Comparison of ENCODE assay signal across 35 cellular contexts in genomic region chr10:86135191-86135590, GRCh38.
DNase-seq lines count a peak whose midpoint lies in the region; ATAC-seq and TF ChIP-seq lines count a peak whose summit lies in the region.
"Had no signal": no experiment of that assay in that cellular context is flagged by ENCODE, and none has a peak within 500 bp of the region (broad histone marks: within the 10 kb centered on the region; RNA-seq: fewer than 3 reads in every experiment).

No MANE protein-coding gene starts in this region.

- H3K9me3 ChIP-seq in neuronal stem cell (replicated peaks in 1 of 2; ENCODE audit: control insufficient read depth in 2 of 2, insufficient read depth in 1 of 2, low read depth in 1 of 2, low read length in 2 of 2), result peaks cover 0 to 5% of the 10 kb centered on the region in 2 donors
- no peaks in the 10 kb centered on the region for H3K9me3 ChIP-seq in vagina
- H3K9me3 ChIP-seq: A549; BE2C; BLaER1; BLaER1 treated with 17β-estradiol and CSF1 and Interleukin-3, amounts not matched to agents 10 nM and 100 nM; Caco-2 had no signal

- H3K9me3 Mint-ChIP-seq in chondrocyte (ENCODE audit: low read depth), result peaks cover 8% of the 10 kb centered on the region
- H3K9me3 Mint-ChIP-seq in stimulated activated effector memory CD8-positive, alpha-beta T cell treated with anti-CD3 and anti-CD28 coated beads, Interleukin-12 subunit alpha, Interleukin-12 subunit beta, amount 100 ng/mL, for 72 hours, result no peaks in the 10 kb centered on the region
- H3K9me3 Mint-ChIP-seq: CD4-positive, alpha-beta memory T cell; CD4-positive, alpha-beta T cell; CD8-positive, alpha-beta T cell had no signal

- POLR2A ChIA-PET in RWPE1 (lab: Yijun Ruan, JAX; ENCODE audit: low non-redundant PET), result no interaction called here

- no peak overlapping the region for H3K27ac ChIP-seq in neuronal stem cell (replicated peaks; ENCODE audit: low read length)
- no peak overlapping the region for H3K27ac ChIP-seq in vagina
- no peak overlapping the region for H3K27ac ChIP-seq in RWPE1
- H3K27ac ChIP-seq: 22Rv1; A549; BLaER1; BLaER1 treated with 17β-estradiol and CSF1 and Interleukin-3, amounts not matched to agents 10 nM and 100 nM; C4-2B had no signal

- no peak overlapping the region for H2BK120ac ChIP-seq in neuronal stem cell (ENCODE audit: low read depth, low read length)

- no peak overlapping the region for H4K8ac ChIP-seq in neuronal stem cell (ENCODE audit: low read depth, low read length)

- no peak overlapping the region for H3K23ac ChIP-seq in neuronal stem cell (ENCODE audit: low read depth, low read length, poor library complexity)

- H3K4me1 Mint-ChIP-seq in chondrocyte (ENCODE audit: low read depth), result no peaks in the 10 kb centered on the region
- H3K4me1 Mint-ChIP-seq in stimulated activated effector memory CD8-positive, alpha-beta T cell treated with anti-CD3 and anti-CD28 coated beads, Interleukin-12 subunit alpha, Interleukin-12 subunit beta, amount 100 ng/mL, for 72 hours, result no peaks in the 10 kb centered on the region
- H3K4me1 Mint-ChIP-seq: B cell; CD14-positive monocyte; CD4-positive, alpha-beta memory T cell; CD4-positive, CD25-positive, alpha-beta regulatory T cell; CD8-positive, alpha-beta memory T cell had no signal

- H3K4me3 ChIP-seq in neuronal stem cell (ENCODE audit: low read length in 2 of 2) (no peak overlapping the region), vagina (no peak overlapping the region)
- H3K4me3 ChIP-seq: A549; BLaER1; BLaER1 treated with 17β-estradiol and CSF1 and Interleukin-3, amounts not matched to agents 10 nM and 100 nM had no signal

- intact Hi-C loops in Right ventricle myocardium inferior (cut with DNase I), result no loop called here
- intact Hi-C loops in Right ventricle myocardium superior (cut with DNase I), result no loop called here
- intact Hi-C loops in vagina (cut with DNase I), result no loop called here

- no peak overlapping the region for H4K91ac ChIP-seq in neuronal stem cell (ENCODE audit: low read depth, low read length, poor library complexity)

- H2BK12ac ChIP-seq in neuronal stem cell (ENCODE audit: low read length), result no peak overlapping the region

- TF ChIP-seq CTCF in chondrocyte (IDR thresholded peaks at IDR 0.05) (no peak), vagina (IDR thresholded peaks at IDR 0.05) (no peak), RWPE1 (conservative IDR thresholded peaks at IDR 0.05; ENCODE audit: low read depth) (no peak)

- H3K9ac ChIP-seq in neuronal stem cell (ENCODE audit: low read depth, low read length, poor library complexity), result no peak overlapping the region
- H3K9ac ChIP-seq: BLaER1; BLaER1 treated with 17β-estradiol and CSF1 and Interleukin-3, amounts not matched to agents 10 nM and 100 nM had no signal

- H2BK15ac ChIP-seq in neuronal stem cell (ENCODE audit: low read length), result no peak overlapping the region

- H2AK5ac ChIP-seq in neuronal stem cell (ENCODE audit: low read depth, low read length), result peak overlapping the region; percentile 11

- no peak overlapping the region for H3K14ac ChIP-seq in neuronal stem cell (ENCODE audit: low read length)

- no peak overlapping the region for H3K4ac ChIP-seq in neuronal stem cell (ENCODE audit: low read length)

- no peak overlapping the region for H2AFZ ChIP-seq in neuronal stem cell (ENCODE audit: low read length)

- DNase-seq in Right ventricle myocardium inferior (ENCODE audit: missing footprints) (no peak), Right ventricle myocardium superior (no peak), chondrocyte (ENCODE audit: low spot score) (peak; percentile 59), neuronal stem cell (ENCODE audit: low spot score) (no peak), vagina (ENCODE audit: extremely low spot score in 2 of 2) (no peak), RWPE1 (ENCODE audit: low spot score) (no peak), NCI-H187 treated with DMSO at 0.1 percent for 48 hours (lab: John Stamatoyannopoulos, UW) (no peak)
- no peak for DNase-seq in stimulated activated effector memory CD8-positive, alpha-beta T cell treated with anti-CD3 and anti-CD28 coated beads, Interleukin-12 subunit alpha, Interleukin-12 subunit beta, amount 100 ng/mL, for 72 hours (ENCODE audit: low spot score in 2 of 2)
- DNase-seq: 8988T; ACHN; AML-193; BE2C; C1 segment of cervical spinal cord; Caco-2; Calu3; CD4-positive, alpha-beta T cell; CD4-positive, CD25-positive, alpha-beta regulatory T cell; CD8-positive, alpha-beta memory T cell; CD8-positive, alpha-beta T cell; COR-L47; DMS 273 treated with DMSO at 0.1 percent for 48 hours; DMS153; DMS53; DMS79; DMS79 treated with DMSO at 0.1 percent for 48 hours; DND-41; EL had no signal

- H3K27me3 ChIP-seq in neuronal stem cell (ENCODE audit: control insufficient read depth in 3 of 3, insufficient read depth in 3 of 3, low read depth in 1 of 3, low read length in 3 of 3) (no peaks in the 10 kb centered on the region), vagina (no peaks in the 10 kb centered on the region)
- H3K27me3 ChIP-seq: BE2C; BLaER1; BLaER1 treated with 17β-estradiol and CSF1 and Interleukin-3, amounts not matched to agents 10 nM and 100 nM had no signal

- no peaks in the 10 kb centered on the region for H3K4me1 ChIP-seq in neuronal stem cell (ENCODE audit: control insufficient read depth in 2 of 2, insufficient read depth in 1 of 2, low read depth in 1 of 2, low read length in 2 of 2)
- H3K4me1 ChIP-seq in vagina, result no peaks in the 10 kb centered on the region
- H3K4me1 ChIP-seq: A549, Caco-2 had no signal

- no peaks in the 10 kb centered on the region for H3K36me3 ChIP-seq in neuronal stem cell (replicated peaks in 1 of 2; ENCODE audit: control insufficient read depth in 2 of 2, insufficient read depth in 2 of 2, low read length in 2 of 2)
- H3K36me3 ChIP-seq in vagina, result no peaks in the 10 kb centered on the region
- H3K36me3 ChIP-seq: BLaER1; BLaER1 treated with 17β-estradiol and CSF1 and Interleukin-3, amounts not matched to agents 10 nM and 100 nM had no signal

- no peak overlapping the region for H3K4me3 Mint-ChIP-seq in chondrocyte (ENCODE audit: unreplicated experiment)
- H3K4me3 Mint-ChIP-seq in stimulated activated effector memory CD8-positive, alpha-beta T cell treated with anti-CD3 and anti-CD28 coated beads, Interleukin-12 subunit alpha, Interleukin-12 subunit beta, amount 100 ng/mL, for 72 hours, result no peak overlapping the region
- H3K4me3 Mint-ChIP-seq: B cell; CD14-positive monocyte; CD4-positive, alpha-beta memory T cell; CD4-positive, alpha-beta T cell; CD4-positive, CD25-positive, alpha-beta regulatory T cell; CD8-positive, alpha-beta memory T cell; CD8-positive, alpha-beta T cell had no signal

- no peaks in the 10 kb centered on the region for H3K79me1 ChIP-seq in neuronal stem cell (ENCODE audit: low read depth, low read length)

- no peak overlapping the region for H3K4me2 ChIP-seq in neuronal stem cell (ENCODE audit: insufficient read depth, low read length, poor library complexity, severe bottlenecking)
- H3K4me2 ChIP-seq: A549; BLaER1; BLaER1 treated with 17β-estradiol and CSF1 and Interleukin-3, amounts not matched to agents 10 nM and 100 nM had no signal

- H3K27me3 Mint-ChIP-seq in chondrocyte (ENCODE audit: low read depth), result no peaks in the 10 kb centered on the region
- H3K27me3 Mint-ChIP-seq: CD4-positive, alpha-beta memory T cell; CD4-positive, alpha-beta T cell; CD4-positive, CD25-positive, alpha-beta regulatory T cell had no signal

- WGBS in neuronal stem cell (ENCODE audit: extremely low coverage in 2 of 2, insufficient read length in 2 of 2, insufficient replicate concordance in 1 of 2), 2 donors, result no CpG with 5 or more reads among the region's 2 CpGs

- peak overlapping the region; percentile 27 for H2BK5ac ChIP-seq in neuronal stem cell (ENCODE audit: low read length)

- CTCF ChIA-PET in RWPE1 (lab: Yijun Ruan, JAX), result no interaction called here

- no peak overlapping the region for H3K27ac Mint-ChIP-seq in chondrocyte (ENCODE audit: unreplicated experiment)
- H3K27ac Mint-ChIP-seq in stimulated activated effector memory CD8-positive, alpha-beta T cell treated with anti-CD3 and anti-CD28 coated beads, Interleukin-12 subunit alpha, Interleukin-12 subunit beta, amount 100 ng/mL, for 72 hours, result no peak overlapping the region
- H3K27ac Mint-ChIP-seq: B cell; CD14-positive monocyte; CD4-positive, alpha-beta memory T cell; CD4-positive, alpha-beta T cell; CD4-positive, CD25-positive, alpha-beta regulatory T cell; CD8-positive, alpha-beta memory T cell; CD8-positive, alpha-beta T cell had no signal

- no peaks in the 10 kb centered on the region for H3K36me3 Mint-ChIP-seq in chondrocyte (ENCODE audit: low read depth)
- H3K36me3 Mint-ChIP-seq in stimulated activated effector memory CD8-positive, alpha-beta T cell treated with anti-CD3 and anti-CD28 coated beads, Interleukin-12 subunit alpha, Interleukin-12 subunit beta, amount 100 ng/mL, for 72 hours, result no peaks in the 10 kb centered on the region
- H3K36me3 Mint-ChIP-seq: CD14-positive monocyte; CD4-positive, alpha-beta memory T cell; CD4-positive, CD25-positive, alpha-beta regulatory T cell; CD8-positive, alpha-beta memory T cell; CD8-positive, alpha-beta T cell had no signal

- ATAC-seq in Right ventricle myocardium inferior (peak; percentile 26), Right ventricle myocardium superior (ENCODE audit: poor library complexity) (no peak)
- peak; percentile 14 for ATAC-seq in stimulated activated effector memory CD8-positive, alpha-beta T cell treated with anti-CD3 and anti-CD28 coated beads, Interleukin-12 subunit alpha, Interleukin-12 subunit beta, amount 100 ng/mL, for 72 hours
- ATAC-seq: A549; CD8-positive, alpha-beta T cell had no signal

- TF ChIP-seq POLR2A in vagina (IDR thresholded peaks at IDR 0.05), result no peak

- no peak overlapping the region for H3K18ac ChIP-seq in neuronal stem cell (ENCODE audit: low read length)
